10 cellular contexts compared by ENCODE assay signal in genomic region chr4:13481569-13481968, GRCh38. TPM values are rescaled to one million over a fixed set of nuclear protein-coding genes. Genes with fewer than 3 reads are reported as not detected.
DNase-seq lines count a peak whose midpoint lies in the region; ATAC-seq lines count a peak whose summit lies in the region.
"Had no signal": no experiment of that assay in that cellular context is flagged by ENCODE, and none has a peak within 500 bp of the region (broad histone marks: within the 10 kb centered on the region; RNA-seq: fewer than 3 reads in every experiment).

No MANE protein-coding gene starts in this region.

- H3K4me3 ChIP-seq in Karpas-422 (ENCODE audit: low read length) = peak overlapping the region; percentile 85
- peak overlapping the region; percentile 20 for H3K4me3 ChIP-seq in adipocyte (ENCODE audit: low read length)
- no peak overlapping the region for H3K4me3 ChIP-seq in muscle layer of colon (ENCODE audit: low read depth in 1 of 2, low read length in 2 of 2)

- no peaks in the 10 kb centered on the region; the same call in 1 of the 2 replicates for H4K20me1 ChIP-seq in Karpas-422 (ENCODE audit: insufficient read depth, low read depth, low read length)

- H3K9me3 ChIP-seq in Karpas-422 (ENCODE audit: low read length) (no peaks in the 10 kb centered on the region), adipocyte (ENCODE audit: control insufficient read depth, low read length) (no peaks in the 10 kb centered on the region), muscle layer of colon (ENCODE audit: low read length) (no peaks in the 10 kb centered on the region)

- no peaks in the 10 kb centered on the region for H3K27me3 ChIP-seq in Karpas-422 (ENCODE audit: low read length)
- no peaks in the 10 kb centered on the region for H3K27me3 ChIP-seq in adipocyte (replicated peaks; ENCODE audit: control insufficient read depth, insufficient read depth, low read length)
- H3K27me3 ChIP-seq in muscle layer of colon (ENCODE audit: control insufficient read depth in 1 of 2, insufficient read depth in 2 of 2, low read length in 2 of 2) = no peaks in the 10 kb centered on the region

- no peak overlapping the region for H2AFZ ChIP-seq in Karpas-422 (ENCODE audit: low read length)

- peak; percentile 8 for DNase-seq in Caki2 (ENCODE audit: low read depth)
- peak; percentile 54 for DNase-seq in Karpas-422
- DNase-seq in adipocyte (ENCODE audit: low read depth) = peak; percentile 66
- no peak for DNase-seq in NCI-H2081 treated with DMSO at 0.1 percent for 48 hours (lab: John Stamatoyannopoulos, UW)
- DNase-seq in NCI-H748 (lab: John Stamatoyannopoulos, UW; ENCODE audit: unreplicated experiment) = no peak
- no peak for DNase-seq in epidermal melanocyte (ENCODE audit: insufficient read length, low spot score)
- DNase-seq: naive B cell, NCI-H146 had no signal

- peak overlapping the region; percentile 81 for H3K4me2 ChIP-seq in Karpas-422 (ENCODE audit: low read depth, low read length, poor library complexity, severe bottlenecking)

- no peaks in the 10 kb centered on the region for H3K9me2 ChIP-seq in Karpas-422 (replicated peaks; ENCODE audit: insufficient read depth, low read length)

- ATAC-seq in HG02763 (IDR thresholded peaks at IDR 0.05; ENCODE audit: unreplicated experiment) = no peak

- H3K36me3 ChIP-seq in Karpas-422 (ENCODE audit: insufficient read depth, low read length) = peaks cover 21% of the 10 kb centered on the region
- no peaks in the 10 kb centered on the region for H3K36me3 ChIP-seq in adipocyte (ENCODE audit: control insufficient read depth, insufficient read depth, low read length, severe bottlenecking)
- no peaks in the 10 kb centered on the region for H3K36me3 ChIP-seq in muscle layer of colon (ENCODE audit: insufficient read depth, low read length)

- H3K4me1 ChIP-seq in Karpas-422 (ENCODE audit: low read length) = peaks cover 67% of the 10 kb centered on the region
- H3K4me1 ChIP-seq in adipocyte (ENCODE audit: control insufficient read depth, insufficient read depth, low read length) = peaks cover 31% of the 10 kb centered on the region
- H3K4me1 ChIP-seq in muscle layer of colon (ENCODE audit: insufficient read depth, low read length) = peaks cover 16% of the 10 kb centered on the region

- peaks cover 72% of the 10 kb centered on the region for H3K79me2 ChIP-seq in Karpas-422 (ENCODE audit: low read length)

- H3K27ac ChIP-seq in Karpas-422 (ENCODE audit: low read length) (peak overlapping the region; percentile 79), muscle layer of colon (ENCODE audit: low read depth, low read length) (peak overlapping the region; percentile 12)

- in situ Hi-C loops in Caki2 (cut with HindIII; ENCODE audit: low pct_unique_long_range_greater_than_20kb, low sequenced_read_pairs) = no loop called here

- H3K9ac ChIP-seq in Karpas-422 (ENCODE audit: low read length) (peak overlapping the region; percentile 93), adipocyte (ENCODE audit: low read length) (no peak overlapping the region), muscle layer of colon (ENCODE audit: low read length) (no peak overlapping the region)

RNA-seq across cellular contexts. Expression of gene RAB28, which starts 2.6 kb away (rescaled TPM):
- total RNA-seq in Caki2 (2014; rRNA removed; shearing (Covaris generic); ENCODE audit: low replicate concordance) = 15.8 and 17.5 TPM in 2 replicates
- total RNA-seq in Karpas-422 (2014; rRNA removed; shearing (Covaris generic); ENCODE audit: low replicate concordance) = 29.8 and 61.8 TPM in 2 replicates

Comparison
In these comparisons a context has a peak if more than half of its experiments do, and no peak if none do; other contexts are left out.
1. DNase-seq: peak in Caki2 (single experiment), Karpas-422 (single experiment) and adipocyte (single experiment); none in NCI-H2081 treated with DMSO at 0.1 percent for 48 hours (single experiment), NCI-H748 (single experiment) and epidermal melanocyte (single experiment).
2. H3K4me3 ChIP-seq: peak in Karpas-422 (single experiment) and adipocyte (single experiment); none in muscle layer of colon (0 of 2).